ENCODE assay signal across 13 cellular contexts in genomic region chr3:141077631-141078030, GRCh38. TPM values are rescaled to one million over a fixed set of nuclear protein-coding genes. Genes with fewer than 3 reads are reported as not detected.
A peak's percentile ranks its signal among the peaks of the same experiment; 100 is the strongest.
DNase-seq lines count a peak whose midpoint lies in the region; ATAC-seq and TF ChIP-seq lines count a peak whose summit lies in the region.
"Had no signal": no experiment of that assay in that cellular context is flagged by ENCODE, and none has a peak within 500 bp of the region (broad histone marks: within the 10 kb centered on the region; RNA-seq: fewer than 3 reads in every experiment).

No MANE protein-coding gene starts in this region.

- H3K36me3 ChIP-seq in WERI-Rb-1 (peaks cover 7% of the 10 kb centered on the region; the same call in 1 of the 2 replicates), esophagus squamous epithelium (no peaks in the 10 kb centered on the region), H7 (replicated peaks; ENCODE audit: control insufficient read depth, insufficient read depth, low read length) (no peaks in the 10 kb centered on the region)

- H3K4me3 Mint-ChIP-seq in naive B cell = peak overlapping the region in 7 of 8 donors; percentile 31 to 89 (median 84)
- H3K4me3 Mint-ChIP-seq in stimulated activated naive B cell treated with anti-CD40 and anti-IgM and Interleukin-4, amounts not matched to agents 10 μg/mL and 1 μg/mL and 100 μg/mL, for 72 hours = peak overlapping the region; percentile 69 to 81
- H3K4me3 Mint-ChIP-seq: T-helper 2 cell treated with Interferon-gamma antibody and Interleukin-4, amounts not matched to agents 5 μg/mL and 100 μg/mL, for 36 hours had no signal

- no peak for TF ChIP-seq POLR2A in esophagus squamous epithelium (IDR thresholded peaks at IDR 0.05)

- peaks cover 10 to 17% (median 16%) of the 10 kb centered on the region in 3 donors for H3K4me1 Mint-ChIP-seq in naive B cell
- H3K4me1 Mint-ChIP-seq in stimulated activated naive B cell treated with anti-CD40 and anti-IgM and Interleukin-4, amounts not matched to agents 10 μg/mL and 1 μg/mL and 100 μg/mL, for 72 hours = peaks cover 8 to 13% of the 10 kb centered on the region in 2 donors

- no peak for ATAC-seq in naive B cell (ENCODE audit: low read depth in 2 of 2)
- no peak for ATAC-seq in stimulated activated naive B cell treated with anti-CD40 and anti-IgM and Interleukin-4, amounts not matched to agents 10 μg/mL and 1 μg/mL and 100 μg/mL, for 72 hours (replicated peaks)

- no peak for DNase-seq in WERI-Rb-1
- no peak for DNase-seq in esophagus squamous epithelium (lab: John Stamatoyannopoulos, UW)
- no peak for DNase-seq in naive B cell
- DNase-seq in stimulated activated naive B cell treated with anti-CD40 and anti-IgM and Interleukin-4, amounts not matched to agents 10 μg/mL and 1 μg/mL and 100 μg/mL, for 72 hours = no peak
- no peak for DNase-seq in HUDEP-2 (lab: John Stamatoyannopoulos, UW; ENCODE audit: unreplicated experiment in 76 of 76)
- no peak for DNase-seq in iPS-NIHi11 (ENCODE audit: low spot score)
- no peak for DNase-seq in H7
- DNase-seq: activated gamma-delta T cell, GOT3, NCI-H2029 had no signal

- H3K4me1 ChIP-seq in esophagus squamous epithelium = peaks cover 11 to 20% (median 14%) of the 10 kb centered on the region in 3 donors

- H3K27me3 Mint-ChIP-seq in naive B cell = no peaks in the 10 kb centered on the region
- H3K27me3 Mint-ChIP-seq in stimulated activated naive B cell treated with anti-CD40 and anti-IgM and Interleukin-4, amounts not matched to agents 10 μg/mL and 1 μg/mL and 100 μg/mL, for 72 hours = no peaks in the 10 kb centered on the region
- H3K27me3 Mint-ChIP-seq: activated CD8-positive, alpha-beta T cell treated with anti-CD3 and anti-CD28 coated beads for 36 hours had no signal

- 77 to 96% methylated on average over 3 to 5 of the region's 6 CpGs for WGBS in esophagus squamous epithelium, 2 donors

- intact Hi-C loops in esophagus squamous epithelium (cut with DNase I) = no loop called here

- no peaks in the 10 kb centered on the region for H3K9me3 Mint-ChIP-seq in naive B cell
- no peaks in the 10 kb centered on the region for H3K9me3 Mint-ChIP-seq in stimulated activated naive B cell treated with anti-CD40 and anti-IgM and Interleukin-4, amounts not matched to agents 10 μg/mL and 1 μg/mL and 100 μg/mL, for 72 hours
- H3K9me3 Mint-ChIP-seq: activated CD8-positive, alpha-beta T cell treated with anti-CD3 and anti-CD28 coated beads for 36 hours; T-helper 2 cell treated with Interferon-gamma antibody and Interleukin-4, amounts not matched to agents 5 μg/mL and 100 μg/mL, for 36 hours had no signal

- H3K27me3 ChIP-seq in WERI-Rb-1 (ENCODE audit: insufficient read depth, low read depth, severe bottlenecking) (no peaks in the 10 kb centered on the region), esophagus squamous epithelium (peaks cover 0 to 60% (median 0%) of the 10 kb centered on the region in 4 donors), H7 (ENCODE audit: control insufficient read depth, insufficient read depth, low read length) (no peaks in the 10 kb centered on the region)

- H3K4me3 ChIP-seq in WERI-Rb-1 (ENCODE audit: low read depth, low read length) (no peak overlapping the region), esophagus squamous epithelium (no peak overlapping the region), H7 (ENCODE audit: insufficient read depth, low read depth, low read length) (no peak overlapping the region)

- H3K9me3 ChIP-seq in WERI-Rb-1 (ENCODE audit: severe bottlenecking) (no peaks in the 10 kb centered on the region), esophagus squamous epithelium (no peaks in the 10 kb centered on the region)

- H3K36me3 Mint-ChIP-seq in naive B cell = no peaks in the 10 kb centered on the region
- H3K36me3 Mint-ChIP-seq in stimulated activated naive B cell treated with anti-CD40 and anti-IgM and Interleukin-4, amounts not matched to agents 10 μg/mL and 1 μg/mL and 100 μg/mL, for 72 hours = no peaks in the 10 kb centered on the region

- H3K27ac ChIP-seq in WERI-Rb-1 (peak overlapping the region; percentile 3; the same call in 1 of the 2 replicates), esophagus squamous epithelium (peak overlapping the region in 3 of 4 donors; percentile 57 to 78 (median 67))
- H3K27ac ChIP-seq: epithelial cell of prostate had no signal

- TF ChIP-seq CTCF in WERI-Rb-1 (IDR thresholded peaks at IDR 0.05; ENCODE audit: low read depth, low read length) = no peak
- no peak for TF ChIP-seq CTCF in esophagus squamous epithelium (IDR thresholded peaks at IDR 0.05)

- peak overlapping the region in 5 of 6 donors; percentile 14 to 73 (median 60) for H3K27ac Mint-ChIP-seq in naive B cell
- H3K27ac Mint-ChIP-seq in stimulated activated naive B cell treated with anti-CD40 and anti-IgM and Interleukin-4, amounts not matched to agents 10 μg/mL and 1 μg/mL and 100 μg/mL, for 72 hours = peak overlapping the region; percentile 68
- H3K27ac Mint-ChIP-seq: activated CD8-positive, alpha-beta T cell treated with anti-CD3 and anti-CD28 coated beads for 36 hours; T-helper 2 cell treated with Interferon-gamma antibody and Interleukin-4, amounts not matched to agents 5 μg/mL and 100 μg/mL, for 36 hours had no signal

RNA-seq across cellular contexts. Expression of gene SPSB4, which starts 26.5 kb away (rescaled TPM):
- total RNA-seq in esophagus squamous epithelium = not detected
- not detected for polyA plus RNA-seq in naive B cell (ENCODE audit: low read depth in 6 of 6)
- 35.1 and 35.6 TPM in 2 replicates for total RNA-seq in H7 (2014; rRNA removed; shearing (Covaris generic))
- total RNA-seq: activated CD8-positive, alpha-beta T cell treated with anti-CD3 and anti-CD28 coated beads for 36 hours had no signal

Comparison
In these comparisons a context has a peak if more than half of its experiments do, and no peak if none do; other contexts are left out.
1. RNA of gene SPSB4, which starts 26.5 kb away (total RNA-seq): 35.1 to 35.6 TPM in H7; not detected in esophagus squamous epithelium; every median in the first group is over 10 times any median in the second.